Comparison of ENCODE assay signal across 18 cellular contexts in genomic region chr11:85052636-85053035, GRCh38.
DNase-seq lines count a peak whose midpoint lies in the region; ATAC-seq, FAIRE-seq and TF ChIP-seq lines count a peak whose summit lies in the region.
"Had no signal": no experiment of that assay in that cellular context is flagged by ENCODE, and none has a peak within 500 bp of the region (broad histone marks: within the 10 kb centered on the region; RNA-seq: fewer than 3 reads in every experiment).

No MANE protein-coding gene starts in this region.

- no peaks in the 10 kb centered on the region for H4K20me1 ChIP-seq in astrocyte (ENCODE audit: insufficient read depth, low read length)

- no peaks in the 10 kb centered on the region for H3K27me3 ChIP-seq in astrocyte (ENCODE audit: insufficient read depth, low read length)

- H3K4me3 Mint-ChIP-seq in HFFc6 (no peak overlapping the region), astrocyte (ENCODE audit: unreplicated experiment) (no peak overlapping the region)
- H3K4me3 Mint-ChIP-seq: CD8-positive, alpha-beta T cell; H9 had no signal

- DNase-seq in GM12892 (ENCODE audit: insufficient read length) (no peak), HFFc6 (no peak), astrocyte (ENCODE audit: low read depth) (peak; percentile 54), substantia nigra (lab: John Stamatoyannopoulos, UW) (no peak)
- DNase-seq: C1 segment of cervical spinal cord; Caco-2; CD4-positive, CD25-positive, alpha-beta regulatory T cell; CD8-positive, alpha-beta T cell; DMS153; DND-41; GDM1; GM23248; H9 had no signal

- H2AFZ ChIP-seq in astrocyte (ENCODE audit: low read depth, low read length) = no peak overlapping the region
- H2AFZ ChIP-seq: GM23248 had no signal

- no peak for TF ChIP-seq CTCF in HFFc6 (IDR thresholded peaks at IDR 0.05)
- TF ChIP-seq CTCF in astrocyte (IDR thresholded peaks at IDR 0.05; ENCODE audit: insufficient read depth, low read depth, low read length) = no peak

- H3K27ac Mint-ChIP-seq in HFFc6 (peak overlapping the region; percentile 37; the same call in 1 of the 2 replicates), astrocyte (ENCODE audit: unreplicated experiment) (no peak overlapping the region)
- H3K27ac Mint-ChIP-seq: CD4-positive, CD25-positive, alpha-beta regulatory T cell; CD8-positive, alpha-beta T cell had no signal

- no peak for ATAC-seq in GM21723 (IDR thresholded peaks at IDR 0.05; ENCODE audit: unreplicated experiment)
- ATAC-seq in HG03442 (IDR thresholded peaks at IDR 0.05; ENCODE audit: unreplicated experiment) = no peak
- ATAC-seq: CD8-positive, alpha-beta T cell; GM12878; HCT116 had no signal

- H3K36me3 Mint-ChIP-seq in HFFc6 (ENCODE audit: low read depth) = no peaks in the 10 kb centered on the region
- no peaks in the 10 kb centered on the region for H3K36me3 Mint-ChIP-seq in astrocyte (ENCODE audit: low read depth, unreplicated experiment)
- H3K36me3 Mint-ChIP-seq: CD4-positive, CD25-positive, alpha-beta regulatory T cell; CD8-positive, alpha-beta T cell had no signal

- H3K27me3 Mint-ChIP-seq in HFFc6 (ENCODE audit: insufficient read depth) = no peaks in the 10 kb centered on the region
- H3K27me3 Mint-ChIP-seq in astrocyte (ENCODE audit: low read depth, unreplicated experiment) = no peaks in the 10 kb centered on the region

- H3K4me1 Mint-ChIP-seq in HFFc6 (ENCODE audit: low read depth) = peaks cover 9% of the 10 kb centered on the region; the same call in 1 of the 2 replicates
- H3K4me1 Mint-ChIP-seq in astrocyte (ENCODE audit: low read depth, unreplicated experiment) = no peaks in the 10 kb centered on the region
- H3K4me1 Mint-ChIP-seq: CD4-positive, CD25-positive, alpha-beta regulatory T cell had no signal

- no peak overlapping the region for H3K4me2 ChIP-seq in astrocyte (ENCODE audit: low read length)

- no peaks in the 10 kb centered on the region for H3K9me3 ChIP-seq in astrocyte (ENCODE audit: insufficient read depth, low read depth, low read length)
- H3K9me3 ChIP-seq: Caco-2 had no signal

- no peaks in the 10 kb centered on the region for H3K36me3 ChIP-seq in astrocyte (ENCODE audit: insufficient read depth, low read length)

- FAIRE-seq in GM12892 (lab: Jason Lieb, UNC) (peak; percentile 17), astrocyte (lab: Jason Lieb, UNC) (no peak)
- FAIRE-seq: GM12878, GM18507 had no signal

- H3K4me3 ChIP-seq in astrocyte (ENCODE audit: insufficient read depth, low read depth, low read length) = no peak overlapping the region
- H3K4me3 ChIP-seq: GM12878, GM23248 had no signal

- no peak for TF ChIP-seq POLR2A in GM12892 (IDR thresholded peaks at IDR 0.05; ENCODE audit: low read depth, low read length)

- no peak overlapping the region for H3K27ac ChIP-seq in astrocyte (ENCODE audit: low read depth, low read length)
- H3K27ac ChIP-seq in substantia nigra (ENCODE audit: low read depth, low read length, poor library complexity, severe bottlenecking) = no peak overlapping the region
- H3K27ac ChIP-seq: GM23248 had no signal

- H3K9me3 Mint-ChIP-seq in HFFc6 (no peaks in the 10 kb centered on the region), astrocyte (ENCODE audit: unreplicated experiment) (no peaks in the 10 kb centered on the region)
- H3K9me3 Mint-ChIP-seq: H9 had no signal

- no peaks in the 10 kb centered on the region for H3K79me2 ChIP-seq in astrocyte (ENCODE audit: insufficient read depth, low read length)

- no peak overlapping the region for H3K9ac ChIP-seq in astrocyte (ENCODE audit: low read length)
- H3K9ac ChIP-seq: GM23248 had no signal

- no peaks in the 10 kb centered on the region for H3K4me1 ChIP-seq in astrocyte (ENCODE audit: insufficient read depth, low read length)
- H3K4me1 ChIP-seq: Caco-2 had no signal
